In genomic region chr5:79297661-79298060, GRCh38 we compare ENCODE assay signal across 1 cellular context.
TF ChIP-seq lines count a peak whose summit lies in the region.

No MANE protein-coding gene starts in this region.

TF ChIP-seq in K562, 482 proteins besides CTCF, POLR2A, EP300 and RAD21 (continued from another document and continues in another):
- TF ChIP-seq NUFIP1 (IDR thresholded peaks at IDR 0.05; ENCODE audit: partially characterized antibody) (no peak), DNMT1 (IDR thresholded peaks at IDR 0.05) (no peak), RNF219 (CRISPR knock-in tag; IDR thresholded peaks at IDR 0.05) (no peak), TSC22D4 (tag; IDR thresholded peaks at IDR 0.05) (no peak), ZNF140 (CRISPR knock-in tag; IDR thresholded peaks at IDR 0.05) (no peak), ZBTB7A (IDR thresholded peaks at IDR 0.05; ENCODE audit: borderline replicate concordance, control insufficient read depth, low read depth, low read length) (no peak), BHLHE40 (IDR thresholded peaks at IDR 0.05; ENCODE audit: low read length) (no peak), ZFP30 (CRISPR knock-in tag; IDR thresholded peaks at IDR 0.05; ENCODE audit: borderline replicate concordance) (no peak), NKRF (IDR thresholded peaks at IDR 0.05; ENCODE audit: borderline replicate concordance) (no peak), MTF1 (CRISPR knock-in tag; IDR thresholded peaks at IDR 0.05; ENCODE audit: borderline replicate concordance) (no peak), POU5F1 (IDR thresholded peaks at IDR 0.05; ENCODE audit: borderline replicate concordance, low read depth, low read length, partially characterized antibody) (no peak), TEAD4 (IDR thresholded peaks at IDR 0.05; ENCODE audit: low read length) (peak; percentile 61), TEAD4 (CRISPR knock-in tag; IDR thresholded peaks at IDR 0.05; ENCODE audit: borderline replicate concordance) (no peak), HDGF (IDR thresholded peaks at IDR 0.05) (no peak), CTCFL (IDR thresholded peaks at IDR 0.05; ENCODE audit: borderline replicate concordance, insufficient read depth, low read depth, low read length, poor library complexity, severe bottlenecking) (no peak), CBFA2T2 (conservative IDR thresholded peaks at IDR 0.05) (peak; percentile 38; the same call in 1 of the 2 replicates), ZNF707 (CRISPR knock-in tag; conservative IDR thresholded peaks at IDR 0.05) (no peak), ARID1B (IDR thresholded peaks at IDR 0.05) (peak; percentile 44; the same call in 1 of the 2 replicates), ZNF512 (tag; IDR thresholded peaks at IDR 0.05) (no peak), SMARCE1 (IDR thresholded peaks at IDR 0.05) (no peak), ZNF133 (CRISPR knock-in tag; IDR thresholded peaks at IDR 0.05) (no peak), ZNF277 (CRISPR knock-in tag; IDR thresholded peaks at IDR 0.05; ENCODE audit: borderline replicate concordance) (no peak), CBX3 (IDR thresholded peaks at IDR 0.05; ENCODE audit: borderline replicate concordance in 1 of 2, low read length in 2 of 2) (no peak), NCOR1 (IDR thresholded peaks at IDR 0.05) (0 out of 2 replicates have a peak, but pooled peaks have one; percentile 23), MAZ (CRISPR knock-in tag; conservative IDR thresholded peaks at IDR 0.05 in 1 of 2, IDR thresholded peaks at IDR 0.05 in 1 of 2) (no peak), ETS2 (tag; IDR thresholded peaks at IDR 0.05; ENCODE audit: borderline replicate concordance, poor library complexity, severe bottlenecking) (no peak), MGA (IDR thresholded peaks at IDR 0.05) (no peak), ZHX1 (conservative IDR thresholded peaks at IDR 0.05; ENCODE audit: low read length) (no peak)
